ENCODE assay signal across 1 cellular context in the genomic region with DNA sequence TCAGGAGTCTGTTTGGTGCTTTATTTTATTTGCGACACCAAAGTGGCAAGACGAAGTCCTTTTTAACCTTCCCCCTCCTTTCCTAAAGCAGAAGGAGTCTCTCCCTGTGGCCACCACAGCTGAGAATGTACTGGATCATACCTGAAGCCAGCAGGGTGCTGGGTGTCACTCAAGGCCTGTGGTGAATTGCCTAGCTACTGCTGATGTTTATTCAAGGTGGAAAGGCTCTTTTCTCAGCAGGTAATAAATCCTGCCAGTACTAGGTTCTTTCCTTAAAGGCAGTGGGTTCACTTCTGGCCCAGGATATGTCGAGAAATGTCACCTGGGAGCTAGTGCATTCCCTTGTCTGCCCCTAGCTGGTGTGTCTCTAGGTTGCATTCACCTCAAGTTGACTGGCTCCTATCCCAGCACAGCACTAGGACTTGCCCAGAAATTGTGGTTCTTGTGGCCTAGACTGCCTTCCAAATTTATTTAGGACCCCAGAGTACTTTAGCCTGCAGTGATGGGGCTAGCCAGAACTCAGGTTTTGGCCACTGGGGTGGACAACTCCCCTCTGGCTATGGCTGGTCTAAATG.
TF ChIP-seq lines count a peak whose summit lies in the region.

No MANE protein-coding gene starts in this region.

TF ChIP-seq in GM23338, 12 proteins besides CTCF, POLR2A, EP300 and RAD21 (continued from another document):
- TF ChIP-seq, protein P1, sequence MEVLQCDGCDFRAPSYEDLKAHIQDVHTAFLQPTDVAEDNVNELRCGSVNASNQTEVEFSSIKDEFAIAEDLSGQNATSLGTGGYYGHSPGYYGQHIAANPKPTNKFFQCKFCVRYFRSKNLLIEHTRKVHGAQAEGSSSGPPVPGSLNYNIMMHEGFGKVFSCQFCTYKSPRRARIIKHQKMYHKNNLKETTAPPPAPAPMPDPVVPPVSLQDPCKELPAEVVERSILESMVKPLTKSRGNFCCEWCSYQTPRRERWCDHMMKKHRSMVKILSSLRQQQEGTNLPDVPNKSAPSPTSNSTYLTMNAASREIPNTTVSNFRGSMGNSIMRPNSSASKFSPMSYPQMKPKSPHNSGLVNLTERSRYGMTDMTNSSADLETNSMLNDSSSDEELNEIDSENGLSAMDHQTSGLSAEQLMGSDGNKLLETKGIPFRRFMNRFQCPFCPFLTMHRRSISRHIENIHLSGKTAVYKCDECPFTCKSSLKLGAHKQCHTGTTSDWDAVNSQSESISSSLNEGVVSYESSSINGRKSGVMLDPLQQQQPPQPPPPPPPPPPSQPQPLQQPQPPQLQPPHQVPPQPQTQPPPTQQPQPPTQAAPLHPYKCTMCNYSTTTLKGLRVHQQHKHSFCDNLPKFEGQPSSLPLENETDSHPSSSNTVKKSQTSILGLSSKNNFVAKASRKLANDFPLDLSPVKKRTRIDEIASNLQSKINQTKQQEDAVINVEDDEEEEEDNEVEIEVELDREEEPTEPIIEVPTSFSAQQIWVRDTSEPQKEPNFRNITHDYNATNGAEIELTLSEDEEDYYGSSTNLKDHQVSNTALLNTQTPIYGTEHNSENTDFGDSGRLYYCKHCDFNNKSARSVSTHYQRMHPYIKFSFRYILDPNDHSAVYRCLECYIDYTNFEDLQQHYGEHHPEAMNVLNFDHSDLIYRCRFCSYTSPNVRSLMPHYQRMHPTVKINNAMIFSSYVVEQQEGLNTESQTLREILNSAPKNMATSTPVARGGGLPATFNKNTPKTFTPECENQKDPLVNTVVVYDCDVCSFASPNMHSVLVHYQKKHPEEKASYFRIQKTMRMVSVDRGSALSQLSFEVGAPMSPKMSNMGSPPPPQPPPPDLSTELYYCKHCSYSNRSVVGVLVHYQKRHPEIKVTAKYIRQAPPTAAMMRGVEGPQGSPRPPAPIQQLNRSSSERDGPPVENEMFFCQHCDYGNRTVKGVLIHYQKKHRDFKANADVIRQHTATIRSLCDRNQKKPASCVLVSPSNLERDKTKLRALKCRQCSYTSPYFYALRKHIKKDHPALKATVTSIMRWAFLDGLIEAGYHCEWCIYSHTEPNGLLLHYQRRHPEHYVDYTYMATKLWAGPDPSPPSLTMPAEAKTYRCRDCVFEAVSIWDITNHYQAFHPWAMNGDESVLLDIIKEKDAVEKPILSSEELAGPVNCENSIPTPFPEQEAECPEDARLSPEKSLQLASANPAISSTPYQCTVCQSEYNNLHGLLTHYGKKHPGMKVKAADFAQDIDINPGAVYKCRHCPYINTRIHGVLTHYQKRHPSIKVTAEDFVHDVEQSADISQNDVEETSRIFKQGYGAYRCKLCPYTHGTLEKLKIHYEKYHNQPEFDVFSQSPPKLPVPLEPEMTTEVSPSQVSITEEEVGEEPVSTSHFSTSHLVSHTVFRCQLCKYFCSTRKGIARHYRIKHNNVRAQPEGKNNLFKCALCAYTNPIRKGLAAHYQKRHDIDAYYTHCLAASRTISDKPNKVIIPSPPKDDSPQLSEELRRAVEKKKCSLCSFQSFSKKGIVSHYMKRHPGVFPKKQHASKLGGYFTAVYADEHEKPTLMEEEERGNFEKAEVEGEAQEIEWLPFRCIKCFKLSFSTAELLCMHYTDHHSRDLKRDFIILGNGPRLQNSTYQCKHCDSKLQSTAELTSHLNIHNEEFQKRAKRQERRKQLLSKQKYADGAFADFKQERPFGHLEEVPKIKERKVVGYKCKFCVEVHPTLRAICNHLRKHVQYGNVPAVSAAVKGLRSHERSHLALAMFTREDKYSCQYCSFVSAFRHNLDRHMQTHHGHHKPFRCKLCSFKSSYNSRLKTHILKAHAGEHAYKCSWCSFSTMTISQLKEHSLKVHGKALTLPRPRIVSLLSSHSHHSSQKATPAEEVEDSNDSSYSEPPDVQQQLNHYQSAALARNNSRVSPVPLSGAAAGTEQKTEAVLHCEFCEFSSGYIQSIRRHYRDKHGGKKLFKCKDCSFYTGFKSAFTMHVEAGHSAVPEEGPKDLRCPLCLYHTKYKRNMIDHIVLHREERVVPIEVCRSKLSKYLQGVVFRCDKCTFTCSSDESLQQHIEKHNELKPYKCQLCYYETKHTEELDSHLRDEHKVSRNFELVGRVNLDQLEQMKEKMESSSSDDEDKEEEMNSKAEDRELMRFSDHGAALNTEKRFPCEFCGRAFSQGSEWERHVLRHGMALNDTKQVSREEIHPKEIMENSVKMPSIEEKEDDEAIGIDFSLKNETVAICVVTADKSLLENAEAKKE (CRISPR knock-in tag; IDR thresholded peaks at IDR 0.05), result no peak
- TF ChIP-seq ZNF114 (CRISPR knock-in tag; IDR thresholded peaks at IDR 0.05) (no peak), POLR2AphosphoS5 (IDR thresholded peaks at IDR 0.05; ENCODE audit: low read depth) (no peak), ZNF331 (CRISPR knock-in tag; IDR thresholded peaks at IDR 0.05; ENCODE audit: low read depth) (no peak), JUNB (IDR thresholded peaks at IDR 0.05; ENCODE audit: unreplicated experiment) (no peak), EZH2phosphoT487 (IDR thresholded peaks at IDR 0.05; ENCODE audit: unreplicated experiment) (no peak), CREB1 (CRISPR knock-in tag; IDR thresholded peaks at IDR 0.05; ENCODE audit: low read depth) (no peak), EZH2 (IDR thresholded peaks at IDR 0.05; ENCODE audit: low read depth, unreplicated experiment) (no peak), STAT1 (IDR thresholded peaks at IDR 0.05; ENCODE audit: unreplicated experiment) (no peak)
- TF ChIP-seq, protein P2, sequence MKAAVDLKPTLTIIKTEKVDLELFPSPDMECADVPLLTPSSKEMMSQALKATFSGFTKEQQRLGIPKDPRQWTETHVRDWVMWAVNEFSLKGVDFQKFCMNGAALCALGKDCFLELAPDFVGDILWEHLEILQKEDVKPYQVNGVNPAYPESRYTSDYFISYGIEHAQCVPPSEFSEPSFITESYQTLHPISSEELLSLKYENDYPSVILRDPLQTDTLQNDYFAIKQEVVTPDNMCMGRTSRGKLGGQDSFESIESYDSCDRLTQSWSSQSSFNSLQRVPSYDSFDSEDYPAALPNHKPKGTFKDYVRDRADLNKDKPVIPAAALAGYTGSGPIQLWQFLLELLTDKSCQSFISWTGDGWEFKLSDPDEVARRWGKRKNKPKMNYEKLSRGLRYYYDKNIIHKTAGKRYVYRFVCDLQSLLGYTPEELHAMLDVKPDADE (IDR thresholded peaks at IDR 0.05), result no peak
